ENCODE assay signal across 8 cellular contexts in genomic region chr4:18075823-18076433, GRCh38. TPM values are rescaled to one million over a fixed set of nuclear protein-coding genes. Genes with fewer than 3 reads are reported as not detected.
A peak's percentile ranks its signal among the peaks of the same experiment; 100 is the strongest.
DNase-seq lines count a peak whose midpoint lies in the region; ATAC-seq and TF ChIP-seq lines count a peak whose summit lies in the region.

No MANE protein-coding gene starts in this region.

- CTCF ChIA-PET in T-cell (lab: Charles Lee) = interaction anchor here (0.6 to 0.8 kb wide), 3 partner anchors 9 to 65 kb away, joined by 3 to 8 read pairs (median 3); no protein-coding TSS in a partner anchor

- H3K9me3 ChIP-seq in smooth muscle cell (replicated peaks; ENCODE audit: low read depth) = no peaks in the 10 kb centered on the region

- peaks cover 3 to 8% (median 4%) of the 10 kb centered on the region in 3 donors for H3K4me1 Mint-ChIP-seq in T-cell

- H3K4me3 ChIP-seq in epithelial cell of proximal tubule (ENCODE audit: low read depth, low read length) (no peak overlapping the region), smooth muscle cell (no peak overlapping the region)

- POLR2A ChIA-PET in T-cell (lab: Charles Lee) = no interaction called here

- no peak overlapping the region for H3K27ac ChIP-seq in smooth muscle cell (ENCODE audit: low read depth)

- H3K9me3 Mint-ChIP-seq in T-cell = peaks cover 0 to 8% (median 7%) of the 10 kb centered on the region in 3 donors

- no peaks in the 10 kb centered on the region for H3K27me3 ChIP-seq in smooth muscle cell (ENCODE audit: low read depth)

- no peak overlapping the region for H3K27ac Mint-ChIP-seq in T-cell

- no peak overlapping the region for H3K4me2 ChIP-seq in smooth muscle cell

- no peak overlapping the region for H3K4me3 Mint-ChIP-seq in T-cell

- ATAC-seq in HG03521 (IDR thresholded peaks at IDR 0.05; ENCODE audit: unreplicated experiment) (peak; percentile 43), T-cell (replicated peaks in 1 of 4) (peak in 3 of 4 experiments; percentile 32 to 75 (median 53)), GM21717 (IDR thresholded peaks at IDR 0.05; ENCODE audit: unreplicated experiment) (no peak), HG02870 (IDR thresholded peaks at IDR 0.05; ENCODE audit: unreplicated experiment) (no peak)

- H3K4me1 ChIP-seq in smooth muscle cell (ENCODE audit: low read depth) = no peaks in the 10 kb centered on the region

- no peaks in the 10 kb centered on the region for H3K36me3 Mint-ChIP-seq in T-cell

- peak; percentile 39 for TF ChIP-seq CTCF in epithelial cell of proximal tubule (conservative IDR thresholded peaks at IDR 0.05; ENCODE audit: low read depth, low read length)
- TF ChIP-seq CTCF in smooth muscle cell (IDR thresholded peaks at IDR 0.05; ENCODE audit: borderline replicate concordance, insufficient read depth, poor library complexity, severe bottlenecking) = peak; percentile 16

- H3F3A ChIP-seq in smooth muscle cell (ENCODE audit: low read depth) = no peaks in the 10 kb centered on the region

- H4K20me1 ChIP-seq in smooth muscle cell (ENCODE audit: low read depth) = no peaks in the 10 kb centered on the region

- 79% methylated on average over 8 of the region's 8 CpGs for WGBS in smooth muscle cell (ENCODE audit: low lambda C conversion rate)

- H3K27me3 Mint-ChIP-seq in T-cell = peaks cover 27 to 29% of the 10 kb centered on the region in 2 donors

- no peaks in the 10 kb centered on the region for H3K36me3 ChIP-seq in smooth muscle cell (ENCODE audit: low read depth)

- no peak overlapping the region for H2AFZ ChIP-seq in smooth muscle cell (ENCODE audit: low read depth)

- no peaks in the 10 kb centered on the region for H3K79me2 ChIP-seq in smooth muscle cell (ENCODE audit: low read depth)

- H3K9ac ChIP-seq in smooth muscle cell (ENCODE audit: low read depth) = no peak overlapping the region

- peak; percentile 2 for DNase-seq in NK-92 treated with Interleukin-12 subunit alpha and Interleukin-12 subunit beta, amount 100 ng/mL, for 24 hours (lab: John Stamatoyannopoulos, UW)
- no peak for DNase-seq in NK-92 (lab: John Stamatoyannopoulos, UW; ENCODE audit: unreplicated experiment)
- DNase-seq in T-cell = peak in 31 of 34 experiments; percentile 3 to 47 (median 28)
- DNase-seq in epithelial cell of proximal tubule (ENCODE audit: low read depth) = no peak
- DNase-seq in smooth muscle cell (lab: John Stamatoyannopoulos, UW; ENCODE audit: unreplicated experiment) = no peak

RNA-seq across cellular contexts. Expression of gene LCORL, which starts 54.4 kb away (rescaled TPM):
- total RNA-seq in T-cell (10 to 100 TPM in 3 of 5 donors, 1 to 10 TPM in 2; 8.9 to 11.4 (median 10.3) TPM), epithelial cell of proximal tubule (14.2 and 16.5 TPM in 2 replicates), smooth muscle cell (15.9 and 16.6 TPM in 2 replicates)
- 6.7 and 11.2 TPM in 2 replicates for polyA plus RNA-seq in smooth muscle cell

Comparison
In these comparisons a context has a peak if more than half of its experiments do, and no peak if none do; other contexts are left out.
1. DNase-seq: peak in NK-92 treated with Interleukin-12 subunit alpha and Interleukin-12 subunit beta, amount 100 ng/mL, for 24 hours (single experiment) and T-cell (31 of 34); none in NK-92 (single experiment), epithelial cell of proximal tubule (single experiment) and smooth muscle cell (single experiment).
2. ATAC-seq: peak in HG03521 (single experiment) and T-cell (3 of 4); none in GM21717 (single experiment) and HG02870 (single experiment).